28 cellular contexts compared by ENCODE assay signal in the genomic region with DNA sequence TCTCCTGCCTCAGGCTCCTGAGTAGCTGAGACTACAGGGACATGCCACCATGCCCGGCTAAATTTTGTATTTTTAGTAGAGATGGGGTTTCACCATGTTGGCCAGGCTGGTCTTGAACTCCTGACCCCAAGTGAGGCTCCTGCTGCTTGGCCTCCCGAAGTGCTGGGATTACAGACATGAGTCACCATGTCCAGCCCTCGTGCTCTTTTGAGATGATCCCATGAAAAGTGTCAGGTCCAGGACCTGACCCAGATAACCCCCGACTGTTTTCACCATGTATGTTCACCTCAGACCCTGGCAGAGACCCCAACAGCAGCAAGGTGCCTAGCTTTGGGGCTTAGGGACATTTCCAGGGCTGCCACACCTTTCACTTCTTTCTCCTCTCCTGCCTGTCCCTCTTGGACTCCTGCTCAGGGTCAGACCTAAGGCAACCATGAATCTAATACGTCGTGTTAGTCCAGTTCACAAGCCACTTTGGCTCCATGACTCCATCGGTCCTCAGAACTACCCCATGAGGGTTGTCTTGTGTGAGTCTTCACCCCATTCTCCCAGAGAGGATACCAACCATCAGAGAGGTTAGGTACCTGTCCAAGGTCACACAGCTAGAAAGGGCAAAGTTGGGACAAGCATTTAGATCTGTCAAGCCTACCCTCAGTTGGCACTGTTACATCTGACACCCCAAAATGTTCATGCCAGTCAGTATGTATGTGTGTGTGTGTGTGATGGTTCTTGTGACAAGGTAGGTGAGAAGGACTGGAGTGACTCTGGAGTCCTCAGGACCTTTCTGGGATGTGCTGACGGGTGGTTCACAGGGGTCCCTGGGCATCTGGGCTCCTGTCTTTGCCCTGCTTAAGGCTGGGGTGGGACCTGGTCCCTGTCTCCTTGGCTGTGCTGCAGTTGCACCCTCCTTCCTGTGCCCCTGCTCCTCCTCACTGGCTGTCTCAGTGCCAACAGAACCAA. TPM values are rescaled to one million over a fixed set of nuclear protein-coding genes. Genes with fewer than 3 reads are reported as not detected.
DNase-seq lines count a peak whose midpoint lies in the region; ATAC-seq and TF ChIP-seq lines count a peak whose summit lies in the region.
"Had no signal": no experiment of that assay in that cellular context is flagged by ENCODE, and none has a peak within 500 bp of the region (broad histone marks: within the 10 kb centered on the region; RNA-seq: fewer than 3 reads in every experiment).

No MANE protein-coding gene starts in this region.

- CTCF ChIA-PET in activated CD8-positive, alpha-beta memory T cell treated with anti-CD3 and anti-CD28 coated beads, Interleukin-2, amount 10 ng/mL, durations not matched to agents 7 days and 5 days (lab: Charles Lee) = interaction anchor here (0.9 kb wide), 1 partner anchor 63 kb away, joined by 3 read pairs; no protein-coding TSS in a partner anchor
- CTCF ChIA-PET in Panc1 (lab: Charles Lee) = no interaction called here

- H3K27me3 Mint-ChIP-seq in activated CD8-positive, alpha-beta memory T cell treated with anti-CD3 and anti-CD28 coated beads, Interleukin-2, amount 10 ng/mL, durations not matched to agents 7 days and 5 days = peaks cover 3% of the 10 kb centered on the region
- H3K27me3 Mint-ChIP-seq: activated CD8-positive, alpha-beta T cell treated with anti-CD3 and anti-CD28 coated beads for 36 hours; activated naive CD4-positive, alpha-beta T cell treated with anti-CD3 and anti-CD28 coated beads, Interleukin-2, amount 50 U/mL, for 24 hours had no signal

- no peak overlapping the region for H4K8ac ChIP-seq in mesendoderm (ENCODE audit: low read depth, low read length)

- no peak overlapping the region for H4K5ac ChIP-seq in mesendoderm (ENCODE audit: low read length)

- no peak overlapping the region for H3K56ac ChIP-seq in mesendoderm (ENCODE audit: low read length)

- H3K4me1 Mint-ChIP-seq in activated CD8-positive, alpha-beta memory T cell treated with anti-CD3 and anti-CD28 coated beads, Interleukin-2, amount 10 ng/mL, durations not matched to agents 7 days and 5 days = no peaks in the 10 kb centered on the region
- H3K4me1 Mint-ChIP-seq: activated naive CD4-positive, alpha-beta T cell treated with anti-CD3 and anti-CD28 coated beads, Interleukin-2, amount 50 U/mL, for 24 hours; stimulated activated effector memory CD8-positive, alpha-beta T cell treated with anti-CD3 and anti-CD28 coated beads, Interleukin-12 subunit alpha, Interleukin-12 subunit beta, amount 100 ng/mL, for 72 hours had no signal

- no peaks in the 10 kb centered on the region for H3K9me3 ChIP-seq in Panc1 (ENCODE audit: control insufficient read depth, insufficient read depth, low read depth, low read length)
- H3K9me3 ChIP-seq in upper lobe of right lung = no peaks in the 10 kb centered on the region

- H3K27ac ChIP-seq in Panc1 (ENCODE audit: low read length) (peak overlapping the region; percentile 67; the same call in 1 of the 2 replicates), mesendoderm (ENCODE audit: low read depth, low read length) (no peak overlapping the region), upper lobe of right lung (peak overlapping the region; percentile 87)
- H3K27ac ChIP-seq: cardiac muscle cell had no signal

- H3K18ac ChIP-seq in mesendoderm (ENCODE audit: low read length) = no peak overlapping the region

- no peaks in the 10 kb centered on the region for H3K79me2 ChIP-seq in mesendoderm (ENCODE audit: control insufficient read depth, insufficient read depth, low read length)

- H3K4me2 ChIP-seq in mesendoderm (ENCODE audit: low read length) = no peak overlapping the region

- no peaks in the 10 kb centered on the region for H3K27me3 ChIP-seq in Panc1 (ENCODE audit: control insufficient read depth, insufficient read depth, low read length)
- H3K27me3 ChIP-seq in mesendoderm (ENCODE audit: insufficient read depth, low read length, poor library complexity) = no peaks in the 10 kb centered on the region
- H3K27me3 ChIP-seq in upper lobe of right lung = no peaks in the 10 kb centered on the region
- H3K27me3 ChIP-seq: cardiac muscle cell had no signal

- H3K23ac ChIP-seq in mesendoderm (ENCODE audit: low read length) = no peak overlapping the region

- no TSS peak for BruUV-seq in Panc1 (replicated peaks; lab: Mats Ljungman, UMichigan)

- in situ Hi-C loops in Panc1 (cut with HindIII; ENCODE audit: low pct_unique_long_range_greater_than_20kb, low sequenced_read_pairs) = no loop called here

- H2BK120ac ChIP-seq in mesendoderm (ENCODE audit: low read depth, low read length) = no peak overlapping the region

- ATAC-seq in activated CD8-positive, alpha-beta memory T cell treated with anti-CD3 and anti-CD28 coated beads, Interleukin-2, amount 10 ng/mL, durations not matched to agents 7 days and 5 days = no peak
- no peak for ATAC-seq in Panc1
- ATAC-seq in upper lobe of right lung = no peak
- ATAC-seq: activated CD4-positive, CD25-positive, alpha-beta regulatory T cell treated with anti-CD3 and anti-CD28 coated beads, Interleukin-2, amount 50 U/mL, for 24 hours; activated CD8-positive, alpha-beta T cell treated with anti-CD3 and anti-CD28 coated beads for 36 hours; activated T-cell treated with anti-CD3 and anti-CD28 coated beads, Interleukin-2, amount 50 U/mL, for 4 hours; naive thymus-derived CD8-positive, alpha-beta T cell; stimulated activated effector memory CD8-positive, alpha-beta T cell treated with anti-CD3 and anti-CD28 coated beads, Interleukin-12 subunit alpha, Interleukin-12 subunit beta, amount 100 ng/mL, for 72 hours had no signal

- no peaks in the 10 kb centered on the region for H3K9me3 Mint-ChIP-seq in activated CD8-positive, alpha-beta memory T cell treated with anti-CD3 and anti-CD28 coated beads, Interleukin-2, amount 10 ng/mL, durations not matched to agents 7 days and 5 days (ENCODE audit: low read depth)
- H3K9me3 Mint-ChIP-seq: activated CD8-positive, alpha-beta T cell treated with anti-CD3 and anti-CD28 coated beads for 36 hours; activated naive CD4-positive, alpha-beta T cell treated with anti-CD3 and anti-CD28 coated beads, Interleukin-2, amount 50 U/mL, for 24 hours; activated T-cell treated with anti-CD3 and anti-CD28 coated beads, Interleukin-2, amount 50 U/mL, for 4 hours; mesothelial cell of epicardium; naive thymus-derived CD8-positive, alpha-beta T cell; stimulated activated effector memory CD8-positive, alpha-beta T cell treated with anti-CD3 and anti-CD28 coated beads, Interleukin-12 subunit alpha, Interleukin-12 subunit beta, amount 100 ng/mL, for 72 hours had no signal

- peak; percentile 50 for DNase-seq in activated CD8-positive, alpha-beta memory T cell treated with anti-CD3 and anti-CD28 coated beads for 24 hours
- no peak for DNase-seq in activated CD8-positive, alpha-beta memory T cell treated with anti-CD3 and anti-CD28 coated beads, Interleukin-2, amount 10 ng/mL, durations not matched to agents 7 days and 5 days
- DNase-seq in Panc1 (ENCODE audit: low read depth, low spot score) = no peak
- DNase-seq in mesendoderm = no peak
- DNase-seq in upper lobe of right lung = peak; percentile 28
- DNase-seq in GM20000 (ENCODE audit: low spot score) = no peak
- DNase-seq in inferior parietal cortex (ENCODE audit: extremely low spot score) = no peak
- no peak for DNase-seq in NCI-H2171 treated with DMSO at 0.1 percent for 48 hours (lab: John Stamatoyannopoulos, UW)
- DNase-seq: 8988T; activated CD8-positive, alpha-beta T cell treated with anti-CD3 and anti-CD28 coated beads for 36 hours; activated T-cell treated with anti-CD3 and anti-CD28 coated beads, Interleukin-2, amount 50 U/mL, for 4 hours; anterior cingulate cortex; glutamatergic neuron; H7; Karpas-422; naive thymus-derived CD8-positive, alpha-beta T cell; NCI-H1092; NCI-H2029 treated with DMSO at 0.1 percent for 48 hours; NCI-H345; OCI-M1; Right ventricle myocardium superior; stimulated activated CD4-positive, alpha-beta T cell treated with anti-CD3 and anti-CD28 coated beads, Interleukin-1b, Interleukin-23, amount 100 ng/mL, for 48 hours had no signal

- TF ChIP-seq CTCF in Panc1 (IDR thresholded peaks at IDR 0.05) (no peak), upper lobe of right lung (IDR thresholded peaks at IDR 0.05) (no peak), GM20000 (IDR thresholded peaks at IDR 0.05; ENCODE audit: extremely low read depth, missing control alignments) (no peak)

- no peaks in the 10 kb centered on the region for H3K79me1 ChIP-seq in mesendoderm (ENCODE audit: low read length)

- no peak overlapping the region for H3K4me3 Mint-ChIP-seq in activated CD8-positive, alpha-beta memory T cell treated with anti-CD3 and anti-CD28 coated beads, Interleukin-2, amount 10 ng/mL, durations not matched to agents 7 days and 5 days
- H3K4me3 Mint-ChIP-seq: activated CD8-positive, alpha-beta T cell treated with anti-CD3 and anti-CD28 coated beads for 36 hours; activated naive CD4-positive, alpha-beta T cell treated with anti-CD3 and anti-CD28 coated beads, Interleukin-2, amount 50 U/mL, for 24 hours; activated T-cell treated with anti-CD3 and anti-CD28 coated beads, Interleukin-2, amount 50 U/mL, for 4 hours; mesothelial cell of epicardium; naive thymus-derived CD8-positive, alpha-beta T cell; stimulated activated effector memory CD8-positive, alpha-beta T cell treated with anti-CD3 and anti-CD28 coated beads, Interleukin-12 subunit alpha, Interleukin-12 subunit beta, amount 100 ng/mL, for 72 hours had no signal

- H3K27ac Mint-ChIP-seq in activated CD8-positive, alpha-beta memory T cell treated with anti-CD3 and anti-CD28 coated beads, Interleukin-2, amount 10 ng/mL, durations not matched to agents 7 days and 5 days = no peak overlapping the region
- H3K27ac Mint-ChIP-seq: activated CD8-positive, alpha-beta T cell treated with anti-CD3 and anti-CD28 coated beads for 36 hours; activated naive CD4-positive, alpha-beta T cell treated with anti-CD3 and anti-CD28 coated beads, Interleukin-2, amount 50 U/mL, for 24 hours; mesothelial cell of epicardium; naive thymus-derived CD8-positive, alpha-beta T cell; progenitor cell of endocrine pancreas; stimulated activated effector memory CD8-positive, alpha-beta T cell treated with anti-CD3 and anti-CD28 coated beads, Interleukin-12 subunit alpha, Interleukin-12 subunit beta, amount 100 ng/mL, for 72 hours had no signal

- no peak overlapping the region for H2BK5ac ChIP-seq in mesendoderm (ENCODE audit: low read length)

- no peak overlapping the region for H3K9ac ChIP-seq in mesendoderm (ENCODE audit: low read length)

- H3K36me3 ChIP-seq in Panc1 (ENCODE audit: control insufficient read depth, insufficient read depth, low read length) (no peaks in the 10 kb centered on the region), mesendoderm (ENCODE audit: control insufficient read depth, insufficient read depth, low read length) (no peaks in the 10 kb centered on the region), upper lobe of right lung (no peaks in the 10 kb centered on the region)
- H3K36me3 ChIP-seq: cardiac muscle cell had no signal

- H3K36me3 Mint-ChIP-seq in activated CD8-positive, alpha-beta memory T cell treated with anti-CD3 and anti-CD28 coated beads, Interleukin-2, amount 10 ng/mL, durations not matched to agents 7 days and 5 days = no peaks in the 10 kb centered on the region
- H3K36me3 Mint-ChIP-seq: activated naive CD4-positive, alpha-beta T cell treated with anti-CD3 and anti-CD28 coated beads, Interleukin-2, amount 50 U/mL, for 24 hours; mesothelial cell of epicardium; naive thymus-derived CD8-positive, alpha-beta T cell; stimulated activated effector memory CD8-positive, alpha-beta T cell treated with anti-CD3 and anti-CD28 coated beads, Interleukin-12 subunit alpha, Interleukin-12 subunit beta, amount 100 ng/mL, for 72 hours had no signal

- no peak overlapping the region for H2BK15ac ChIP-seq in mesendoderm (replicated peaks; ENCODE audit: low read depth)

- no CpG with 5 or more reads among the region's 8 CpGs for WGBS in mesendoderm (ENCODE audit: extremely low coverage, insufficient coverage, low lambda C conversion rate)

- POLR2A ChIA-PET in Panc1 (lab: Charles Lee) = interaction anchor here (0.7 kb wide), 1 partner anchor 22 kb away, joined by 3 read pairs; no protein-coding TSS in a partner anchor

- no peak overlapping the region for H3K4me3 ChIP-seq in Panc1 (ENCODE audit: low read depth in 2 of 2, low read length in 2 of 2)
- no peak overlapping the region for H3K4me3 ChIP-seq in mesendoderm (ENCODE audit: low read length)
- no peak overlapping the region for H3K4me3 ChIP-seq in upper lobe of right lung
- H3K4me3 ChIP-seq: cardiac muscle cell had no signal

- no peak overlapping the region for H3K4ac ChIP-seq in mesendoderm (ENCODE audit: low read depth, low read length)

- peaks cover 43% of the 10 kb centered on the region for H3K4me1 ChIP-seq in Panc1 (ENCODE audit: control insufficient read depth, insufficient read depth, low read length)
- peaks cover 7% of the 10 kb centered on the region for H3K4me1 ChIP-seq in mesendoderm (ENCODE audit: control insufficient read depth, low read depth, low read length)
- H3K4me1 ChIP-seq in upper lobe of right lung = peaks cover 8% of the 10 kb centered on the region

- H2AK5ac ChIP-seq in mesendoderm (ENCODE audit: low read length) = peak overlapping the region; percentile 54

- intact Hi-C loops in Panc1 (cut with micrococcal nuclease; ENCODE audit: unreplicated experiment) (no loop called here), upper lobe of right lung (cut with DNase I) (no loop called here)

RNA-seq across cellular contexts. Expression of a gene that starts 23.1 kb away (rescaled TPM):
- total RNA-seq in activated CD8-positive, alpha-beta memory T cell treated with anti-CD3 and anti-CD28 coated beads, Interleukin-2, amount 10 ng/mL, durations not matched to agents 7 days and 5 days = 10 to 100 TPM; 39.3 to 43.0 TPM
- total RNA-seq in Panc1 (2021; ENCODE audit: unreplicated experiment) (80.8 TPM), upper lobe of right lung (9.9 TPM)
- 60.3 TPM for polyA plus RNA-seq in Panc1 (2012; ENCODE audit: insufficient read length)
- polyA plus RNA-seq in mesendoderm (2013, experiment 1 of 2) = 1.6 TPM
- 2.0 TPM for polyA plus RNA-seq in mesendoderm (2013, experiment 2 of 2)

Comparison
In these comparisons a context has a peak if more than half of its experiments do, and no peak if none do; other contexts are left out.
1. DNase-seq: peak in activated CD8-positive, alpha-beta memory T cell treated with anti-CD3 and anti-CD28 coated beads for 24 hours (single experiment) and upper lobe of right lung (single experiment); none in activated CD8-positive, alpha-beta memory T cell treated with anti-CD3 and anti-CD28 coated beads, Interleukin-2, amount 10 ng/mL, durations not matched to agents 7 days and 5 days (single experiment), Panc1 (single experiment), mesendoderm (single experiment), GM20000 (single experiment), inferior parietal cortex (single experiment) and NCI-H2171 treated with DMSO at 0.1 percent for 48 hours (single experiment).